ENCODE assay signal across 20 cellular contexts in the genomic region with DNA sequence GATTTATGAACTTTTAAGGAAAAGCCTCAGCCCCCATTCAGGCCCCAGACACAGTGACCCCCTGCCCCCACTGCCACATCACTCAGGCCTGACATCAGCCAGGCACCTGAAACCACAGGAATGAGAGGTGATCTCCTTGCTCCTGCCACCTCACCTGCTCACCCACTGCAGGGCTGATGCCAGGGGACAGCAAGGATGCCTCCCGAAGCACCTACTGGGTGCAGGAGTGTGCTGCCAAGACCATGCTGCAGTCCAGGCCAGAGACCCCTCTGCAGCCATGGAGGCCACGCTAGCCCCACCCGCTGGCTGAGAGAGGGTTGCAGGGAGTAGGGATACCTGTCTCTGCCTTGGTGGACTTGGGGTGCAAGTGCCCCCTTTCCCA. TPM values are rescaled to one million over a fixed set of nuclear protein-coding genes. Genes with fewer than 3 reads are reported as not detected.
DNase-seq lines count a peak whose midpoint lies in the region; ATAC-seq and TF ChIP-seq lines count a peak whose summit lies in the region.
"Had no signal": no experiment of that assay in that cellular context is flagged by ENCODE, and none has a peak within 500 bp of the region (broad histone marks: within the 10 kb centered on the region; RNA-seq: fewer than 3 reads in every experiment).

No MANE protein-coding gene starts in this region.

- TF ChIP-seq CTCF in left lung (IDR thresholded peaks at IDR 0.05) = no peak

- intact Hi-C loops in left cardiac atrium (cut with DNase I) (loop anchor here in 1 of 2 donors (10.0 kb wide), 1 partner anchor 60 kb away; a partner anchor contains a TSS), left ventricle myocardium superior (cut with micrococcal nuclease) (no loop called here), left lung (cut with DNase I) (no loop called here)

- no peak overlapping the region for H3K4me3 ChIP-seq in left lung
- H3K4me3 ChIP-seq: esophagus squamous epithelium, heart right ventricle, tibial nerve had no signal

- no peaks in the 10 kb centered on the region for H3K36me3 Mint-ChIP-seq in activated naive CD8-positive, alpha-beta T cell treated with anti-CD3 and anti-CD28 coated beads, Interleukin-2, amount 10 ng/mL, durations not matched to agents 7 days and 5 days
- no peaks in the 10 kb centered on the region for H3K36me3 Mint-ChIP-seq in T-cell

- peaks cover 0 to 23% of the 10 kb centered on the region in 2 donors for H3K4me1 ChIP-seq in left lung

- peaks cover 0 to 5% of the 10 kb centered on the region in 2 donors for H3K27me3 ChIP-seq in left lung

- POLR2A ChIA-PET in activated naive CD8-positive, alpha-beta T cell treated with anti-CD3 and anti-CD28 coated beads, Interleukin-2, amount 10 ng/mL, durations not matched to agents 7 days and 5 days (lab: Charles Lee) = no interaction called here
- POLR2A ChIA-PET in T-cell (lab: Charles Lee) = no interaction called here

- peak overlapping the region; percentile 37 to 62 for H3K27ac ChIP-seq in left lung
- H3K27ac ChIP-seq: heart right ventricle, tibial nerve had no signal

- no peaks in the 10 kb centered on the region for H3K36me3 ChIP-seq in left lung
- H3K36me3 ChIP-seq: esophagus squamous epithelium, heart right ventricle, tibial nerve had no signal

- ATAC-seq in left cardiac atrium (no peak), left ventricle myocardium superior (no peak), left lung (peak; percentile 20), T-cell (replicated peaks in 1 of 4) (no peak)
- ATAC-seq in activated naive CD8-positive, alpha-beta T cell treated with anti-CD3 and anti-CD28 coated beads, Interleukin-2, amount 10 ng/mL, durations not matched to agents 7 days and 5 days (ENCODE audit: low read depth) = no peak

- no peak overlapping the region for H3K4me3 Mint-ChIP-seq in activated naive CD8-positive, alpha-beta T cell treated with anti-CD3 and anti-CD28 coated beads, Interleukin-2, amount 10 ng/mL, durations not matched to agents 7 days and 5 days
- H3K4me3 Mint-ChIP-seq in T-cell = no peak overlapping the region
- H3K4me3 Mint-ChIP-seq: activated CD4-positive, alpha-beta memory T cell treated with anti-CD3 and anti-CD28 coated beads, Interleukin-2, amount 10 ng/mL, durations not matched to agents 7 days and 5 days; activated T-helper 1 cell treated with anti-CD3 and anti-CD28 coated beads, Interleukin-12 subunit alpha, Interleukin-12 subunit beta, Interleukin-2, Interleukin-4 antibody, amounts not matched to agents 30 ng/mL and 10 ng/mL and 1 ng/mL, durations not matched to agents 14 hours and 24 hours and 36 hours had no signal

- H3K9me3 ChIP-seq in left lung = no peaks in the 10 kb centered on the region
- H3K9me3 ChIP-seq: esophagus squamous epithelium, heart right ventricle, tibial nerve had no signal

- DNase-seq in left cardiac atrium (peak; percentile 4), left ventricle myocardium superior (no peak), left lung (peak in 1 of 2 donors; percentile 50), hypothalamus (lab: John Stamatoyannopoulos, UW) (no peak), T-cell (no peak), GM19238 (ENCODE audit: insufficient read length, low spot score) (no peak)
- peak; percentile 47 for DNase-seq in activated naive CD8-positive, alpha-beta T cell treated with anti-CD3 and anti-CD28 coated beads, Interleukin-2, amount 10 ng/mL, durations not matched to agents 7 days and 5 days
- DNase-seq in activated effector memory CD4-positive, alpha-beta T cell treated with anti-CD3 and anti-CD28 coated beads, Interleukin-2, amount 50 U/mL, for 16 hours = no peak
- DNase-seq: activated CD4-positive, alpha-beta memory T cell treated with anti-CD3 and anti-CD28 coated beads, Interleukin-2, amount 10 ng/mL, durations not matched to agents 7 days and 5 days; cortex of kidney; esophagus squamous epithelium; heart right ventricle; Karpas-422; NCI-H1417; NCI-H345; stimulated activated CD4-positive, alpha-beta T cell treated with anti-CD3 and anti-CD28 coated beads, Interleukin-4, amount 100 ng/mL, for 4 hours had no signal

- CTCF ChIA-PET in T-cell (lab: Charles Lee) = interaction anchor here in 1 of 2 donors (0.6 kb wide), 1 partner anchor 308 kb away, joined by 3 read pairs; no protein-coding TSS in a partner anchor

- H3K27me3 Mint-ChIP-seq in activated naive CD8-positive, alpha-beta T cell treated with anti-CD3 and anti-CD28 coated beads, Interleukin-2, amount 10 ng/mL, durations not matched to agents 7 days and 5 days = peaks cover 19% of the 10 kb centered on the region
- peaks cover 23 to 24% of the 10 kb centered on the region in 2 donors for H3K27me3 Mint-ChIP-seq in T-cell

- no peaks in the 10 kb centered on the region for H3K9me3 Mint-ChIP-seq in activated naive CD8-positive, alpha-beta T cell treated with anti-CD3 and anti-CD28 coated beads, Interleukin-2, amount 10 ng/mL, durations not matched to agents 7 days and 5 days
- H3K9me3 Mint-ChIP-seq in T-cell = no peaks in the 10 kb centered on the region
- H3K9me3 Mint-ChIP-seq: activated CD4-positive, alpha-beta memory T cell treated with anti-CD3 and anti-CD28 coated beads, Interleukin-2, amount 10 ng/mL, durations not matched to agents 7 days and 5 days; activated T-helper 1 cell treated with anti-CD3 and anti-CD28 coated beads, Interleukin-12 subunit alpha, Interleukin-12 subunit beta, Interleukin-2, Interleukin-4 antibody, amounts not matched to agents 30 ng/mL and 10 ng/mL and 1 ng/mL, durations not matched to agents 14 hours and 24 hours and 36 hours had no signal

- no peaks in the 10 kb centered on the region for H3K4me1 Mint-ChIP-seq in activated naive CD8-positive, alpha-beta T cell treated with anti-CD3 and anti-CD28 coated beads, Interleukin-2, amount 10 ng/mL, durations not matched to agents 7 days and 5 days
- H3K4me1 Mint-ChIP-seq in T-cell = peaks cover 0 to 7% (median 0%) of the 10 kb centered on the region in 3 donors
- H3K4me1 Mint-ChIP-seq: activated CD4-positive, alpha-beta memory T cell treated with anti-CD3 and anti-CD28 coated beads, Interleukin-2, amount 10 ng/mL, durations not matched to agents 7 days and 5 days had no signal

- H3K27ac Mint-ChIP-seq in activated naive CD8-positive, alpha-beta T cell treated with anti-CD3 and anti-CD28 coated beads, Interleukin-2, amount 10 ng/mL, durations not matched to agents 7 days and 5 days = no peak overlapping the region
- no peak overlapping the region for H3K27ac Mint-ChIP-seq in T-cell
- H3K27ac Mint-ChIP-seq: activated CD4-positive, alpha-beta memory T cell treated with anti-CD3 and anti-CD28 coated beads, Interleukin-2, amount 10 ng/mL, durations not matched to agents 7 days and 5 days had no signal

RNA-seq across cellular contexts. Expression of a gene that starts 18.6 kb away (rescaled TPM):
- total RNA-seq in left cardiac atrium = 10 to 100 TPM in 1 of 2 donors, 1 to 10 TPM in 1; 1.0 to 34.3 TPM
- 0.69 TPM for total RNA-seq in left ventricle myocardium superior
- total RNA-seq in activated naive CD8-positive, alpha-beta T cell treated with anti-CD3 and anti-CD28 coated beads, Interleukin-2, amount 10 ng/mL, durations not matched to agents 7 days and 5 days = 1 to 10 TPM; 8.5 to 8.9 TPM
- 1,000 to 10,000 TPM; 1,945 to 1,968 TPM for total RNA-seq in left lung
- total RNA-seq in T-cell = 1 to 10 TPM in 3 of 5 donors, not detected in 2; 2.7 to 3.8 (median 3.3) TPM
- total RNA-seq: mononuclear cell, skeletal muscle tissue had no signal

RNA-seq across cellular contexts. Expression of a gene that starts 22.6 kb away (rescaled TPM):
- total RNA-seq in left cardiac atrium (under 1 TPM in 1 of 2 donors, not detected in 1; 0.44 TPM), left ventricle myocardium superior (not detected), left lung (10 to 100 TPM; 27.6 to 30.1 TPM), T-cell (under 1 TPM in 2 of 5 donors, not detected in 3; 0.09 to 0.12 TPM)
- total RNA-seq in activated naive CD8-positive, alpha-beta T cell treated with anti-CD3 and anti-CD28 coated beads, Interleukin-2, amount 10 ng/mL, durations not matched to agents 7 days and 5 days = not detected
- total RNA-seq: activated CD4-positive, alpha-beta memory T cell treated with anti-CD3 and anti-CD28 coated beads, Interleukin-2, amount 10 ng/mL, durations not matched to agents 7 days and 5 days; activated T-helper 1 cell treated with anti-CD3 and anti-CD28 coated beads, Interleukin-12 subunit alpha, Interleukin-12 subunit beta, Interleukin-2, Interleukin-4 antibody, amounts not matched to agents 30 ng/mL and 10 ng/mL and 1 ng/mL, durations not matched to agents 14 hours and 24 hours and 36 hours; mononuclear cell; tibial nerve had no signal

Comparison
In these comparisons a context has a peak if more than half of its experiments do, and no peak if none do; other contexts are left out.
1. DNase-seq: peak in left cardiac atrium (single experiment) and activated naive CD8-positive, alpha-beta T cell treated with anti-CD3 and anti-CD28 coated beads, Interleukin-2, amount 10 ng/mL, durations not matched to agents 7 days and 5 days (single experiment); none in left ventricle myocardium superior (single experiment), hypothalamus (0 of 51), T-cell (0 of 34), activated effector memory CD4-positive, alpha-beta T cell treated with anti-CD3 and anti-CD28 coated beads, Interleukin-2, amount 50 U/mL, for 16 hours (single experiment) and GM19238 (single experiment).
2. RNA of a gene that starts 18.6 kb away (total RNA-seq): 1,945 to 1,968 TPM in left lung; 1.0 to 34.3 TPM in left cardiac atrium, 8.5 to 8.9 TPM in activated naive CD8-positive, alpha-beta T cell treated with anti-CD3 and anti-CD28 coated beads, Interleukin-2, amount 10 ng/mL, durations not matched to agents 7 days and 5 days, 2.7 to 3.8 TPM in T-cell and 0.69 TPM in left ventricle myocardium superior (single experiment); every median in the first group is over 10 times any median in the second.
3. RNA of a gene that starts 22.6 kb away (total RNA-seq): 27.6 to 30.1 TPM in left lung; 0.44 TPM in left cardiac atrium, 0.09 to 0.12 TPM in T-cell, not detected in left ventricle myocardium superior (single experiment) and not detected in activated naive CD8-positive, alpha-beta T cell treated with anti-CD3 and anti-CD28 coated beads, Interleukin-2, amount 10 ng/mL, durations not matched to agents 7 days and 5 days; every median in the first group is over 10 times any median in the second.